In genomic region chr19:45693168-45693788, GRCh38 we compare ENCODE assay signal across 8 cellular contexts. TPM values are rescaled to one million over a fixed set of nuclear protein-coding genes. Genes with fewer than 3 reads are reported as not detected.
DNase-seq lines count a peak whose midpoint lies in the region; ATAC-seq and TF ChIP-seq lines count a peak whose summit lies in the region.

No MANE protein-coding gene starts in this region.

- H3K27ac Mint-ChIP-seq in activated naive CD4-positive, alpha-beta T cell treated with anti-CD3 and anti-CD28 coated beads for 36 hours = peak overlapping the region; percentile 98

- H3K9me3 Mint-ChIP-seq in activated naive CD4-positive, alpha-beta T cell treated with anti-CD3 and anti-CD28 coated beads for 36 hours = no peaks in the 10 kb centered on the region

- peak overlapping the region; percentile 97 for H3K4me3 ChIP-seq in Jurkat, Clone E6-1 (ENCODE audit: low read length)
- H3K4me3 ChIP-seq in osteoblast (ENCODE audit: insufficient read depth, low read length) = peak overlapping the region; percentile 99
- H3K4me3 ChIP-seq in thoracic aorta = peak overlapping the region; percentile 89

- H3K4me2 ChIP-seq in osteoblast (ENCODE audit: insufficient read depth, low read length) = peak overlapping the region; percentile 100

- H3K9me3 ChIP-seq in osteoblast (ENCODE audit: low read depth, low read length) (no peaks in the 10 kb centered on the region), thoracic aorta (no peaks in the 10 kb centered on the region)

- H2AFZ ChIP-seq in osteoblast (ENCODE audit: low read length) = peak overlapping the region; percentile 86

- H3K27me3 Mint-ChIP-seq in activated naive CD4-positive, alpha-beta T cell treated with anti-CD3 and anti-CD28 coated beads for 36 hours (ENCODE audit: low read depth) = no peaks in the 10 kb centered on the region

- peaks cover 45% of the 10 kb centered on the region for H3K36me3 Mint-ChIP-seq in activated naive CD4-positive, alpha-beta T cell treated with anti-CD3 and anti-CD28 coated beads for 36 hours (ENCODE audit: low read depth)

- peaks cover 14% of the 10 kb centered on the region for H3K4me1 ChIP-seq in osteoblast (ENCODE audit: insufficient read depth, low read length)
- peaks cover 6 to 18% of the 10 kb centered on the region in 2 donors for H3K4me1 ChIP-seq in thoracic aorta (ENCODE audit: control insufficient read depth in 1 of 2, low read depth in 2 of 2)

- peak; percentile 96 for TF ChIP-seq CTCF in osteoblast (IDR thresholded peaks at IDR 0.05; ENCODE audit: extremely low read depth, low read depth, low read length)
- TF ChIP-seq CTCF in thoracic aorta (IDR thresholded peaks at IDR 0.05) = peak; percentile 85

- CTCF ChIA-PET in activated naive CD4-positive, alpha-beta T cell treated with anti-CD3 and anti-CD28 coated beads for 36 hours (lab: Charles Lee) = interaction anchor here (0.6 to 6.0 kb wide), 25 partner anchors 9 to 254 kb away, joined by 3 to 73 read pairs (median 4); partner anchors contain the start of gene FBXO46

- peaks cover 9% of the 10 kb centered on the region for H4K20me1 ChIP-seq in osteoblast (ENCODE audit: insufficient read depth, low read length)

- peaks cover 34% of the 10 kb centered on the region for H3K4me1 Mint-ChIP-seq in activated naive CD4-positive, alpha-beta T cell treated with anti-CD3 and anti-CD28 coated beads for 36 hours (ENCODE audit: low read depth)

- DNase-seq in D341Med (ENCODE audit: low spot score) (peak; percentile 86), RPMI7951 (ENCODE audit: low read depth) (peak; percentile 69), glomerular visceral epithelial cell (ENCODE audit: extremely low spot score) (peak; percentile 71), osteoblast (ENCODE audit: insufficient read length, low spot score, missing footprints) (peak; percentile 94), thoracic aorta (ENCODE audit: low spot score) (peak; percentile 53)
- DNase-seq in Jurkat, Clone E6-1 (ENCODE audit: low read depth, low spot score) = no peak
- peak; percentile 87 for DNase-seq in activated naive CD4-positive, alpha-beta T cell treated with anti-CD3 and anti-CD28 coated beads for 36 hours

- H3K27me3 ChIP-seq in osteoblast (ENCODE audit: insufficient read depth, low read length) = no peaks in the 10 kb centered on the region
- no peaks in the 10 kb centered on the region for H3K27me3 ChIP-seq in thoracic aorta (replicated peaks; ENCODE audit: insufficient read depth)

- ATAC-seq in thoracic aorta (ENCODE audit: insufficient number of reproducible peaks, low FRiP score, low read depth) (no peak), GM18868 (IDR thresholded peaks at IDR 0.05; ENCODE audit: unreplicated experiment) (no peak)

- intact Hi-C loops in activated naive CD4-positive, alpha-beta T cell treated with anti-CD3 and anti-CD28 coated beads for 36 hours (cut with micrococcal nuclease) = loop anchor here (2.0 to 10.0 kb wide), 5 partner anchors 16 to 518 kb away; partner anchors contain the start of genes BLOC1S3, DMWD, ERCC1 and TRAPPC6A

- H3K36me3 ChIP-seq in osteoblast (ENCODE audit: insufficient read depth, low read length) (peaks cover 12% of the 10 kb centered on the region), thoracic aorta (peaks cover 14% of the 10 kb centered on the region)

- H3K4me3 Mint-ChIP-seq in activated naive CD4-positive, alpha-beta T cell treated with anti-CD3 and anti-CD28 coated beads for 36 hours = peak overlapping the region; percentile 97

- H3K79me2 ChIP-seq in osteoblast (ENCODE audit: insufficient read depth, low read length) = peaks cover 32% of the 10 kb centered on the region

- H3K27ac ChIP-seq in osteoblast (ENCODE audit: low read depth, low read length) = peak overlapping the region; percentile 93
- peak overlapping the region; percentile 81 to 89 for H3K27ac ChIP-seq in thoracic aorta

RNA-seq across cellular contexts. Expression of gene QPCTL, which starts 0.8 kb away (rescaled TPM):
- polyA plus RNA-seq in Jurkat, Clone E6-1 (2012; ENCODE audit: insufficient read depth, insufficient read length) = 9.1 TPM
- total RNA-seq in RPMI7951 (2014; rRNA removed; shearing (Covaris generic)) = 13.8 and 15.4 TPM in 2 replicates
- total RNA-seq in activated naive CD4-positive, alpha-beta T cell treated with anti-CD3 and anti-CD28 coated beads for 36 hours = 10 to 100 TPM; 12.0 to 14.1 TPM
- total RNA-seq in osteoblast (15.6 and 16.5 TPM in 2 replicates), thoracic aorta (1 to 10 TPM; 4.6 to 8.8 TPM)

RNA-seq across cellular contexts. Expression of gene SNRPD2, which starts 1.5 kb away (rescaled TPM):
- 1,119 TPM for polyA plus RNA-seq in Jurkat, Clone E6-1 (2012; ENCODE audit: insufficient read depth, insufficient read length)
- total RNA-seq in RPMI7951 (2014; rRNA removed; shearing (Covaris generic)) = 474 and 568 TPM in 2 replicates
- total RNA-seq in activated naive CD4-positive, alpha-beta T cell treated with anti-CD3 and anti-CD28 coated beads for 36 hours = 100 to 1,000 TPM; 976 to 988 TPM
- 139 and 155 TPM in 2 replicates for total RNA-seq in osteoblast
- total RNA-seq in thoracic aorta = 10 to 100 TPM; 65.7 to 70.1 TPM

RNA-seq across cellular contexts. Expression of gene GIPR, which starts 25.3 kb away (rescaled TPM):
- 5.5 TPM for polyA plus RNA-seq in Jurkat, Clone E6-1 (2012; ENCODE audit: insufficient read depth, insufficient read length)
- not detected in 2 replicates for total RNA-seq in RPMI7951 (2014; rRNA removed; shearing (Covaris generic))
- 1 to 10 TPM; 1.8 to 2.3 TPM for total RNA-seq in activated naive CD4-positive, alpha-beta T cell treated with anti-CD3 and anti-CD28 coated beads for 36 hours
- total RNA-seq in osteoblast = under 0.01 and 0.88 TPM in 2 replicates
- total RNA-seq in thoracic aorta = under 1 TPM in 1 of 2 donors, not detected in 1; 0.14 TPM

RNA-seq across cellular contexts. Expression of gene FBXO46, which starts 37.4 kb away (rescaled TPM):
- polyA plus RNA-seq in Jurkat, Clone E6-1 (2012; ENCODE audit: insufficient read depth, insufficient read length) = 11.5 TPM
- total RNA-seq in RPMI7951 (2014; rRNA removed; shearing (Covaris generic)) = 3.2 and 5.3 TPM in 2 replicates
- 10 to 100 TPM; 21.8 to 23.2 TPM for total RNA-seq in activated naive CD4-positive, alpha-beta T cell treated with anti-CD3 and anti-CD28 coated beads for 36 hours
- total RNA-seq in osteoblast = 8.0 and 9.0 TPM in 2 replicates
- 10 to 100 TPM in 1 of 2 donors, 1 to 10 TPM in 1; 9.9 to 15.0 TPM for total RNA-seq in thoracic aorta

RNA-seq across cellular contexts. Expression of gene MEIOSIN, which starts 40.0 kb away (rescaled TPM):
- 0.53 TPM for polyA plus RNA-seq in Jurkat, Clone E6-1 (2012; ENCODE audit: insufficient read depth, insufficient read length)
- total RNA-seq in RPMI7951 (2014; rRNA removed; shearing (Covaris generic)) = 0.10 TPM in 1 of 2 replicates, not detected in the other
- not detected for total RNA-seq in activated naive CD4-positive, alpha-beta T cell treated with anti-CD3 and anti-CD28 coated beads for 36 hours
- total RNA-seq in osteoblast = not detected in 2 replicates
- not detected for total RNA-seq in thoracic aorta
